Comparison of ENCODE assay signal across 1 cellular context in genomic region chr3:171092467-171092911, GRCh38.
TF ChIP-seq lines count a peak whose summit lies in the region.

No MANE protein-coding gene starts in this region.

TF ChIP-seq in HepG2, 621 proteins besides CTCF, POLR2A, EP300 and RAD21 (continued from another document):
- TF ChIP-seq, protein P1, sequence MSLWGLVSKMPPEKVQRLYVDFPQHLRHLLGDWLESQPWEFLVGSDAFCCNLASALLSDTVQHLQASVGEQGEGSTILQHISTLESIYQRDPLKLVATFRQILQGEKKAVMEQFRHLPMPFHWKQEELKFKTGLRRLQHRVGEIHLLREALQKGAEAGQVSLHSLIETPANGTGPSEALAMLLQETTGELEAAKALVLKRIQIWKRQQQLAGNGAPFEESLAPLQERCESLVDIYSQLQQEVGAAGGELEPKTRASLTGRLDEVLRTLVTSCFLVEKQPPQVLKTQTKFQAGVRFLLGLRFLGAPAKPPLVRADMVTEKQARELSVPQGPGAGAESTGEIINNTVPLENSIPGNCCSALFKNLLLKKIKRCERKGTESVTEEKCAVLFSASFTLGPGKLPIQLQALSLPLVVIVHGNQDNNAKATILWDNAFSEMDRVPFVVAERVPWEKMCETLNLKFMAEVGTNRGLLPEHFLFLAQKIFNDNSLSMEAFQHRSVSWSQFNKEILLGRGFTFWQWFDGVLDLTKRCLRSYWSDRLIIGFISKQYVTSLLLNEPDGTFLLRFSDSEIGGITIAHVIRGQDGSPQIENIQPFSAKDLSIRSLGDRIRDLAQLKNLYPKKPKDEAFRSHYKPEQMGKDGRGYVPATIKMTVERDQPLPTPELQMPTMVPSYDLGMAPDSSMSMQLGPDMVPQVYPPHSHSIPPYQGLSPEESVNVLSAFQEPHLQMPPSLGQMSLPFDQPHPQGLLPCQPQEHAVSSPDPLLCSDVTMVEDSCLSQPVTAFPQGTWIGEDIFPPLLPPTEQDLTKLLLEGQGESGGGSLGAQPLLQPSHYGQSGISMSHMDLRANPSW (CRISPR knock-in tag; IDR thresholded peaks at IDR 0.05; ENCODE audit: borderline replicate concordance), result peak; percentile 47; the same call in 1 of the 2 replicates
- TF ChIP-seq HNF1A (IDR thresholded peaks at IDR 0.05; ENCODE audit: low read depth), result no peak
- TF ChIP-seq HNF1A (CRISPR knock-in tag; IDR thresholded peaks at IDR 0.05; ENCODE audit: borderline replicate concordance), result peak; percentile 59; the same call in 1 of the 2 replicates
- TF ChIP-seq SMAD3 (CRISPR knock-in tag; IDR thresholded peaks at IDR 0.05), result peak; percentile 56; the same call in 1 of the 2 replicates
- no peak for TF ChIP-seq RFX5 (IDR thresholded peaks at IDR 0.05; ENCODE audit: low read depth, low read length)
- TF ChIP-seq HNF4G (IDR thresholded peaks at IDR 0.05; ENCODE audit: borderline replicate concordance, low read depth, low read length), result peak; percentile 93
- TF ChIP-seq HNF4G (CRISPR knock-in tag; IDR thresholded peaks at IDR 0.05; ENCODE audit: borderline replicate concordance, low read depth), result peak; percentile 79; the same call in 1 of the 2 replicates
- TF ChIP-seq GATAD2A (CRISPR knock-in tag; IDR thresholded peaks at IDR 0.05), result peak; percentile 93
- TF ChIP-seq ZNF280B (CRISPR knock-in tag; IDR thresholded peaks at IDR 0.05; ENCODE audit: borderline replicate concordance), result no peak
- 0 out of 2 replicates have a peak, but pooled peaks have one; percentile 24 for TF ChIP-seq KLF6 (CRISPR knock-in tag; IDR thresholded peaks at IDR 0.05)
- TF ChIP-seq NCOA2 (CRISPR knock-in tag; IDR thresholded peaks at IDR 0.05), result peak; percentile 85
- TF ChIP-seq ZMYM4 (CRISPR knock-in tag; IDR thresholded peaks at IDR 0.05), result peak; percentile 52; the same call in 1 of the 2 replicates
